In genomic region chr16:58628845-58629680, GRCh38 we compare ENCODE assay signal across 8 cellular contexts. TPM values are rescaled to one million over a fixed set of nuclear protein-coding genes. Genes with fewer than 3 reads are reported as not detected.
DNase-seq lines count a peak whose midpoint lies in the region; ATAC-seq lines count a peak whose summit lies in the region.

No MANE protein-coding gene starts in this region.

- H3K4me3 ChIP-seq in Jurkat, Clone E6-1 (ENCODE audit: low read length), result peak overlapping the region; percentile 97

- peak; percentile 47 for DNase-seq in NK-92 treated with Interleukin-12 subunit alpha and Interleukin-12 subunit beta, amount 100 ng/mL, for 24 hours (lab: John Stamatoyannopoulos, UW)
- no peak for DNase-seq in NK-92 (lab: John Stamatoyannopoulos, UW; ENCODE audit: unreplicated experiment)
- peak; percentile 25 for DNase-seq in Jurkat, Clone E6-1 (ENCODE audit: low read depth, low spot score)
- DNase-seq in activated CD4-positive, CD25-positive, alpha-beta regulatory T cell treated with anti-CD3 and anti-CD28 coated beads, Interleukin-2, amount 50 U/mL, for 72 hours, result peak; percentile 57
- peak; percentile 15 for DNase-seq in cerebellum (ENCODE audit: low spot score)
- DNase-seq in left lobe of liver (ENCODE audit: low spot score), result peak; percentile 64
- peak; percentile 37 for DNase-seq in stimulated activated CD4-positive, alpha-beta T cell treated with anti-CD3 and anti-CD28 coated beads, Interleukin-2, amount 100 ng/mL, for 48 hours
- DNase-seq in occipital lobe (lab: John Stamatoyannopoulos, UW), result no peak

- ATAC-seq in left lobe of liver, result peak; percentile 38

RNA-seq across cellular contexts. Expression of gene CNOT1, which starts 0.6 kb away (rescaled TPM):
- 153 TPM for polyA plus RNA-seq in Jurkat, Clone E6-1 (2012; ENCODE audit: insufficient read depth, insufficient read length)
- 121 TPM for total RNA-seq in cerebellum
- 63.6 TPM for total RNA-seq in left lobe of liver
- total RNA-seq in occipital lobe, result 81.6 TPM

RNA-seq across cellular contexts. Expression of gene SLC38A7, which starts 55.5 kb away (rescaled TPM):
- polyA plus RNA-seq in Jurkat, Clone E6-1 (2012; ENCODE audit: insufficient read depth, insufficient read length), result 8.8 TPM
- total RNA-seq in cerebellum (24.7 TPM), left lobe of liver (15.0 TPM), occipital lobe (17.9 TPM)

Comparison
In these comparisons a context has a peak if more than half of its experiments do, and no peak if none do; other contexts are left out.
1. DNase-seq: peak in NK-92 treated with Interleukin-12 subunit alpha and Interleukin-12 subunit beta, amount 100 ng/mL, for 24 hours (single experiment), Jurkat, Clone E6-1 (single experiment), activated CD4-positive, CD25-positive, alpha-beta regulatory T cell treated with anti-CD3 and anti-CD28 coated beads, Interleukin-2, amount 50 U/mL, for 72 hours (single experiment), cerebellum (single experiment), left lobe of liver (single experiment) and stimulated activated CD4-positive, alpha-beta T cell treated with anti-CD3 and anti-CD28 coated beads, Interleukin-2, amount 100 ng/mL, for 48 hours (2 of 2); none in NK-92 (single experiment) and occipital lobe (single experiment).